In the genomic region with DNA sequence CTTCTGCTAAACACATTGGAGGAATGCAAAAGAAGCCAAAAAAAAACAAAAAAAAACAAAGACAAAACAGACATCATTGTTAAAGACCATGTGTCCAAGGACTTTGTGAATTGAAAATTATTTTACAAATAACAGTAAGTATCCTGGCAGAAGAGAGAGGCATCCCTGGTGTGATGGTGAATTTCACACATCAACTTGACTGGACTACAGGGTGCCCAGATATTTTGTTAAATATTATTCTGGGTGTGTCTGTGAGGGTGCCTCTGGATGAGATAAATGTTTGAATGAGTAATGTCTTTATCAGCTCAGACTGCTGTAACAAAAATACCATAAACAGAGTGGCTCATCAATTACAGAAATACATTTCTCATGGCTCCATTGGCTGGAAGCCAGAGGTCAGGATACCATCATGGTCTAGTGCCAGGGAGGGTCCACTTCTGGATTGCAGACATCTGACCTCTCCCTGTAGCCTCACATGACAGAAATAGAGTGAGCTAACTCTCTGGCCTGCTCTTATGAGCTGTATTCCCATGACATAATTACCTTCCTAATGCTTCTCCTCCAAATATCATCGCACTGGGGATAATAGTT, we compare ENCODE assay signal across 20 cellular contexts. TPM values are rescaled to one million over a fixed set of nuclear protein-coding genes. Genes with fewer than 3 reads are reported as not detected.
A peak's percentile ranks its signal among the peaks of the same experiment; 100 is the strongest.
DNase-seq lines count a peak whose midpoint lies in the region; ATAC-seq and TF ChIP-seq lines count a peak whose summit lies in the region.
"Had no signal": no experiment of that assay in that cellular context is flagged by ENCODE, and none has a peak within 500 bp of the region (broad histone marks: within the 10 kb centered on the region; RNA-seq: fewer than 3 reads in every experiment).

No MANE protein-coding gene starts in this region.

- no peaks in the 10 kb centered on the region for H3K36me3 ChIP-seq in HEK293 (ENCODE audit: control insufficient read depth in 2 of 2, insufficient read depth in 1 of 2, low read length in 2 of 2)
- no peaks in the 10 kb centered on the region for H3K36me3 ChIP-seq in trophoblast cell (ENCODE audit: control insufficient read depth in 1 of 2, insufficient read depth in 2 of 2, low read length in 2 of 2)
- no peaks in the 10 kb centered on the region for H3K36me3 ChIP-seq in psoas muscle (ENCODE audit: insufficient read depth in 1 of 2, low read depth in 1 of 2)

- no peak for ATAC-seq in GM21723 (IDR thresholded peaks at IDR 0.05; ENCODE audit: unreplicated experiment)
- ATAC-seq in psoas muscle: no peak
- ATAC-seq: CD8-positive, alpha-beta T cell; HCT116 had no signal

- intact Hi-C loops in psoas muscle (cut with DNase I): no loop called here

- H3K9ac ChIP-seq in trophoblast cell (ENCODE audit: low read length): no peak overlapping the region
- H3K9ac ChIP-seq: GM23248 had no signal

- no peak overlapping the region for H4K91ac ChIP-seq in trophoblast cell (ENCODE audit: low read depth, low read length)

- CTCF ChIA-PET in HEK293 (lab: Yijun Ruan, JAX): interaction anchor here (1.4 kb wide), 1 partner anchor 11 kb away, joined by 3 read pairs; no protein-coding TSS in a partner anchor

- DNase-seq in trophoblast cell (peak; percentile 84 to 85), type B pancreatic cell (ENCODE audit: extremely low spot score, unreplicated experiment) (no peak), psoas muscle (no peak), C1 segment of cervical spinal cord (lab: John Stamatoyannopoulos, UW) (no peak)
- DNase-seq: Caco-2; CD4-positive, CD25-positive, alpha-beta regulatory T cell; CD8-positive, alpha-beta T cell; DMS153; DND-41; GM23248; H9; HFFc6 had no signal

- H3K23ac ChIP-seq in trophoblast cell (ENCODE audit: low read length): no peak overlapping the region

- H3K27ac Mint-ChIP-seq in type B pancreatic cell: peak overlapping the region; percentile 60
- H3K27ac Mint-ChIP-seq: CD4-positive, CD25-positive, alpha-beta regulatory T cell; CD8-positive, alpha-beta T cell; H9; HFFc6 had no signal

- no peaks in the 10 kb centered on the region for H3K27me3 ChIP-seq in trophoblast cell (ENCODE audit: insufficient read depth, low read length)
- no peaks in the 10 kb centered on the region for H3K27me3 ChIP-seq in psoas muscle (ENCODE audit: insufficient read depth in 3 of 3, low read length in 2 of 3)

- H3K9me3 ChIP-seq in HEK293 (ENCODE audit: control insufficient read depth, insufficient read depth, low read depth, low read length) (no peaks in the 10 kb centered on the region), trophoblast cell (ENCODE audit: insufficient read depth, low read depth, low read length) (peaks cover 6% of the 10 kb centered on the region), psoas muscle (peaks cover 13% of the 10 kb centered on the region)

- H2AFZ ChIP-seq in trophoblast cell (ENCODE audit: insufficient read depth, low read length, poor library complexity): no peak overlapping the region
- H2AFZ ChIP-seq: GM23248 had no signal

- no peaks in the 10 kb centered on the region for H3K79me1 ChIP-seq in trophoblast cell (ENCODE audit: low read length)

- no peaks in the 10 kb centered on the region for H3K4me1 Mint-ChIP-seq in type B pancreatic cell (ENCODE audit: unreplicated experiment)
- H3K4me1 Mint-ChIP-seq: CD4-positive, CD25-positive, alpha-beta regulatory T cell had no signal

- H3K4me3 Mint-ChIP-seq in type B pancreatic cell: peak overlapping the region; percentile 43
- H3K4me3 Mint-ChIP-seq: CD4-positive, CD25-positive, alpha-beta regulatory T cell; CD8-positive, alpha-beta T cell; H9; HFFc6 had no signal

- H3K4me1 ChIP-seq in HEK293 (ENCODE audit: control insufficient read depth, insufficient read depth, low read length) (no peaks in the 10 kb centered on the region), trophoblast cell (ENCODE audit: control insufficient read depth in 1 of 2, insufficient read depth in 2 of 2, low read length in 2 of 2) (no peaks in the 10 kb centered on the region), psoas muscle (no peaks in the 10 kb centered on the region)
- H3K4me1 ChIP-seq: Caco-2 had no signal

- no peak overlapping the region for H2BK12ac ChIP-seq in trophoblast cell (ENCODE audit: low read length)

- H2AK5ac ChIP-seq in trophoblast cell (ENCODE audit: low read length): no peak overlapping the region

- H4K8ac ChIP-seq in trophoblast cell (ENCODE audit: low read depth, low read length): no peak overlapping the region

- no peak overlapping the region for H3K4ac ChIP-seq in trophoblast cell (ENCODE audit: low read depth, low read length)

- H3K14ac ChIP-seq in trophoblast cell (ENCODE audit: low read length): no peak overlapping the region

- H3K27ac ChIP-seq in HEK293 (ENCODE audit: extremely low read depth, low read depth, low read length) (no peak overlapping the region), VCaP (0 out of 2 replicates have a peak overlapping the region, but pooled peaks have one; percentile 14), trophoblast cell (ENCODE audit: low read depth, low read length) (no peak overlapping the region), psoas muscle (no peak overlapping the region)
- H3K27ac ChIP-seq: C4-2B, GM23248 had no signal

- no peaks in the 10 kb centered on the region for H3K79me2 ChIP-seq in trophoblast cell (ENCODE audit: control insufficient read depth, insufficient read depth, low read length, poor library complexity)

- H2BK5ac ChIP-seq in trophoblast cell (ENCODE audit: low read depth, low read length, poor library complexity): no peak overlapping the region

- no peak overlapping the region for H4K12ac ChIP-seq in trophoblast cell (ENCODE audit: low read depth, low read length)

- H3K18ac ChIP-seq in trophoblast cell (ENCODE audit: low read length): no peak overlapping the region

- no peak overlapping the region for H2BK120ac ChIP-seq in trophoblast cell (ENCODE audit: insufficient read depth, low read length, poor library complexity)

- POLR2A ChIA-PET in HEK293 (lab: Yijun Ruan, JAX): interaction anchor here (0.6 kb wide), 1 partner anchor 13 kb away, joined by 3 read pairs; no protein-coding TSS in a partner anchor

- peaks cover 6% of the 10 kb centered on the region for H3K36me3 Mint-ChIP-seq in type B pancreatic cell
- H3K36me3 Mint-ChIP-seq: CD4-positive, CD25-positive, alpha-beta regulatory T cell; CD8-positive, alpha-beta T cell had no signal

- peaks cover 14% of the 10 kb centered on the region for H3K9me3 Mint-ChIP-seq in type B pancreatic cell

- H3K4me2 ChIP-seq in trophoblast cell (ENCODE audit: low read length): no peak overlapping the region

- no peaks in the 10 kb centered on the region for H3K27me3 Mint-ChIP-seq in type B pancreatic cell
- H3K27me3 Mint-ChIP-seq: CD4-positive, CD25-positive, alpha-beta regulatory T cell had no signal

- H3K4me3 ChIP-seq in HEK293 (ENCODE audit: low read depth, low read length) (no peak overlapping the region), trophoblast cell (ENCODE audit: low read depth, low read length) (no peak overlapping the region), psoas muscle (no peak overlapping the region)
- H3K4me3 ChIP-seq: GM23248 had no signal

- TF ChIP-seq CTCF in HEK293 (tag by site-specific recombination; IDR thresholded peaks at IDR 0.05): no peak
- no peak for TF ChIP-seq CTCF in VCaP (conservative IDR thresholded peaks at IDR 0.05)
- no peak for TF ChIP-seq CTCF in type B pancreatic cell (conservative IDR thresholded peaks at IDR 0.05)
- TF ChIP-seq CTCF in psoas muscle (IDR thresholded peaks at IDR 0.05): no peak

- no CpG with 5 or more reads among the region's 1 CpG for WGBS in trophoblast cell (ENCODE audit: extremely low coverage, insufficient coverage, insufficient read length)
- 95 to 96% (median 96%) methylated on average over 1 of the region's 1 CpG for WGBS in psoas muscle, 3 donors

TF ChIP-seq in HEK293, 187 proteins besides CTCF, POLR2A, EP300 and RAD21:
- TF ChIP-seq ZNF660 (tag by site-specific recombination; IDR thresholded peaks at IDR 0.05) (0 out of 2 replicates have a peak, but pooled peaks have one; percentile 22), ZNF837 (tag by site-specific recombination; IDR thresholded peaks at IDR 0.05) (no peak), SETDB1 (IDR thresholded peaks at IDR 0.05; ENCODE audit: insufficient read length, low read length) (peak; percentile 73), ZNF416 (tag by site-specific recombination; IDR thresholded peaks at IDR 0.05) (peak; percentile 93)

RNA-seq across cellular contexts. Expression of a gene that starts 12.2 kb away (rescaled TPM):
- not detected in 2 replicates for polyA plus RNA-seq in trophoblast cell (2013)
- 0.50 and 6.1 TPM in 2 replicates for total RNA-seq in type B pancreatic cell (ENCODE audit: low replicate concordance)
- not detected for total RNA-seq in psoas muscle
- polyA plus RNA-seq in psoas muscle: not detected
- total RNA-seq: A172; A673; Caco-2; CD4-positive, CD25-positive, alpha-beta regulatory T cell; CD8-positive, alpha-beta T cell; GM23248; H9; HFFc6 had no signal
- polyA plus RNA-seq: BJ; CD4-positive, CD25-positive, alpha-beta regulatory T cell; GM23248 had no signal

Comparison
In these comparisons a context has a peak if more than half of its experiments do, and no peak if none do; other contexts are left out.
1. DNase-seq: peak in trophoblast cell (2 of 2); none in type B pancreatic cell (single experiment), psoas muscle (0 of 2) and C1 segment of cervical spinal cord (0 of 14).